In the genomic region with DNA sequence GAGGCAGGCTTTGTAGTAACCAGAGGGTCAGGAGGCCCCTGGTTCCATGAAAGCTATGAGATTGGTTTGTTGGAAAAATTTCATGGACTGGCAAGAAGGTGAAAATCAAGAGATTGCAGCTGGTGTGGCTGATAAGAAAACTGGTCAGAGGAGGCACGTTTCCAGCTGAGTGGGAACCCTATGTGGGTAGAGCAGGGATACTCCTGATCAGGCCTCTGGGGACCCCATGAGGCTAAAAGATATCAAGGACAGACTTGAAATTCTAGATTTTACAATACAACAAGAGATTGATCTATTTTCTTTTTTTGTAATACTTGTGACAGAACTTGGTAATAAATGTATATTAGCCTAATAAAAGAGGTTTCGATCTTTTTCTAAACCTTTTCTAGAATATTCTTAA, we compare ENCODE assay signal across 27 cellular contexts.
DNase-seq lines count a peak whose midpoint lies in the region; ATAC-seq and TF ChIP-seq lines count a peak whose summit lies in the region.
"Had no signal": no experiment of that assay in that cellular context is flagged by ENCODE, and none has a peak within 500 bp of the region (broad histone marks: within the 10 kb centered on the region; RNA-seq: fewer than 3 reads in every experiment).

No MANE protein-coding gene starts in this region.

- peaks cover 7 to 8% of the 10 kb centered on the region in 2 experiments; a peak in 4 of 5 replicates for H3K9me3 Mint-ChIP-seq in H9
- H3K9me3 Mint-ChIP-seq in endodermal cell: peaks cover 10% of the 10 kb centered on the region
- H3K9me3 Mint-ChIP-seq in neural progenitor cell: peaks cover 10% of the 10 kb centered on the region

- H3K27ac Mint-ChIP-seq in H9: peak overlapping the region in 1 of 3 experiments; percentile 11; a peak in 1 of 7 replicates
- H3K27ac Mint-ChIP-seq in endodermal cell: no peak overlapping the region
- H3K27ac Mint-ChIP-seq in neural progenitor cell: peak overlapping the region; percentile 1
- H3K27ac Mint-ChIP-seq: CD4-positive, alpha-beta T cell; HFFc6 had no signal

- H3K27me3 Mint-ChIP-seq in H9 (ENCODE audit: low read depth): no peaks in the 10 kb centered on the region
- no peaks in the 10 kb centered on the region for H3K27me3 Mint-ChIP-seq in endodermal cell (ENCODE audit: insufficient read depth)
- H3K27me3 Mint-ChIP-seq in neural progenitor cell (ENCODE audit: insufficient read depth, low read depth): peaks cover 3% of the 10 kb centered on the region
- H3K27me3 Mint-ChIP-seq: CD4-positive, alpha-beta T cell had no signal

- no peak overlapping the region for H3K14ac ChIP-seq in H9 (ENCODE audit: insufficient read depth, low read length)

- no peaks in the 10 kb centered on the region for H3F3A ChIP-seq in neural progenitor cell (ENCODE audit: low read depth)

- H3K9ac ChIP-seq in H9 (ENCODE audit: extremely low read depth, insufficient read length, low read length): no peak overlapping the region
- no peak overlapping the region for H3K9ac ChIP-seq in endodermal cell (ENCODE audit: extremely low read depth, low read length, poor library complexity, severe bottlenecking)
- no peak overlapping the region for H3K9ac ChIP-seq in neural progenitor cell
- H3K9ac ChIP-seq: BLaER1 had no signal

- H3K9me3 ChIP-seq in H9 (ENCODE audit: control insufficient read depth, low read depth, low read length): no peaks in the 10 kb centered on the region
- H3K9me3 ChIP-seq in endodermal cell (ENCODE audit: control insufficient read depth, low read length): no peaks in the 10 kb centered on the region
- no peaks in the 10 kb centered on the region for H3K9me3 ChIP-seq in neural progenitor cell (ENCODE audit: low read depth)
- H3K9me3 ChIP-seq: BLaER1, Caco-2, MG63, SJCRH30 had no signal

- H3K4me3 Mint-ChIP-seq in H9: no peak overlapping the region
- H3K4me3 Mint-ChIP-seq in endodermal cell: no peak overlapping the region
- H3K4me3 Mint-ChIP-seq in neural progenitor cell: no peak overlapping the region
- H3K4me3 Mint-ChIP-seq: CD4-positive, alpha-beta T cell; HFFc6 had no signal

- H3K23ac ChIP-seq in H9 (ENCODE audit: insufficient read length, low read depth, low read length): no peak overlapping the region

- H3T11ph ChIP-seq in H9 (ENCODE audit: low read length): no peak overlapping the region

- H4K20me1 ChIP-seq in H9 (ENCODE audit: control insufficient read depth, insufficient read depth, insufficient read length) (no peaks in the 10 kb centered on the region), neural progenitor cell (ENCODE audit: low read depth) (no peaks in the 10 kb centered on the region)
- H4K20me1 ChIP-seq: BLaER1 had no signal

- H3K4me1 ChIP-seq in H9 (ENCODE audit: insufficient read depth, low read length) (no peaks in the 10 kb centered on the region), endodermal cell (ENCODE audit: control insufficient read depth, insufficient read depth, low read length) (no peaks in the 10 kb centered on the region), neural progenitor cell (no peaks in the 10 kb centered on the region)
- H3K4me1 ChIP-seq: BLaER1, Caco-2, SJCRH30 had no signal

- no peaks in the 10 kb centered on the region for H3K23me2 ChIP-seq in H9 (ENCODE audit: insufficient read length, low read depth, low read length, poor library complexity, severe bottlenecking)

- H2BK120ac ChIP-seq in H9 (ENCODE audit: low read depth, low read length, poor library complexity, severe bottlenecking): no peak overlapping the region

- no peak overlapping the region for H2BK12ac ChIP-seq in H9 (ENCODE audit: insufficient read length, low read depth, low read length)

- no peak overlapping the region for H2BK20ac ChIP-seq in H9 (ENCODE audit: low read depth, low read length, poor library complexity, severe bottlenecking)

- H3K4me3 ChIP-seq in endodermal cell (ENCODE audit: low read length): no peak overlapping the region
- no peak overlapping the region for H3K4me3 ChIP-seq in neural progenitor cell
- H3K4me3 ChIP-seq: BLaER1, K562, MG63, SJCRH30 had no signal

- no peak overlapping the region for H4K5ac ChIP-seq in H9 (ENCODE audit: insufficient read length, low read depth, low read length)

- H3K36me3 Mint-ChIP-seq in H9 (ENCODE audit: insufficient read depth in 1 of 3, low read depth in 3 of 3) (peaks cover 4 to 12% (median 4%) of the 10 kb centered on the region in 3 experiments; a peak in 6 of 7 replicates), endodermal cell (ENCODE audit: low read depth) (peaks cover 3% of the 10 kb centered on the region), neural progenitor cell (no peaks in the 10 kb centered on the region)

- DNase-seq in DMS 273 (lab: John Stamatoyannopoulos, UW; ENCODE audit: unreplicated experiment) (peak; percentile 38), DMS 273 treated with DMSO at 0.1 percent for 48 hours (lab: John Stamatoyannopoulos, UW) (no peak), H9 (peak; percentile 28), endodermal cell (peak; percentile 53), neural progenitor cell (ENCODE audit: low spot score) (peak; percentile 30)
- DNase-seq in activated naive CD4-positive, alpha-beta T cell (lab: John Stamatoyannopoulos, UW): no peak
- DNase-seq: ACHN; Caco-2; CD4-positive, alpha-beta T cell; DMS153; GF-D8; HFFc6; MG63; NCI-H1048; NCI-H1417 treated with DMSO at 0.1 percent for 48 hours; NCI-H187 treated with DMSO at 0.1 percent for 48 hours; NCI-H2107; NCI-H226; NCI-H510A treated with DMSO at 0.1 percent for 48 hours; NCI-H748 treated with DMSO at 0.1 percent for 48 hours had no signal

- no peaks in the 10 kb centered on the region for H3K79me1 ChIP-seq in H9 (ENCODE audit: insufficient read depth, low read depth, low read length, poor library complexity, severe bottlenecking)

- H3K4me1 Mint-ChIP-seq in H9 (peaks cover 5 to 6% of the 10 kb centered on the region in 2 experiments), endodermal cell (no peaks in the 10 kb centered on the region), neural progenitor cell (no peaks in the 10 kb centered on the region)

- H3K36me3 ChIP-seq in endodermal cell (ENCODE audit: control insufficient read depth, insufficient read depth, low read length) (no peaks in the 10 kb centered on the region), neural progenitor cell (no peaks in the 10 kb centered on the region)
- H3K36me3 ChIP-seq: BLaER1, MG63, SJCRH30 had no signal

- no peak overlapping the region for H3K4ac ChIP-seq in H9 (ENCODE audit: low read depth, low read length)

- no peak overlapping the region for H3K4me2 ChIP-seq in H9 (ENCODE audit: insufficient read depth, insufficient read length, low read length)
- H3K4me2 ChIP-seq in neural progenitor cell: no peak overlapping the region
- H3K4me2 ChIP-seq: BLaER1 had no signal

- ATAC-seq in HG03025 (IDR thresholded peaks at IDR 0.05; ENCODE audit: low FRiP score, unreplicated experiment) (no peak), HG02610 (IDR thresholded peaks at IDR 0.05; ENCODE audit: unreplicated experiment) (no peak)
- ATAC-seq: HepG2, K562 had no signal

- H3K27me3 ChIP-seq in H9 (ENCODE audit: insufficient read depth, low read length): no peaks in the 10 kb centered on the region
- no peaks in the 10 kb centered on the region for H3K27me3 ChIP-seq in endodermal cell (ENCODE audit: control insufficient read depth, insufficient read depth, low read length, poor library complexity, severe bottlenecking)
- H3K27me3 ChIP-seq in neural progenitor cell: no peaks in the 10 kb centered on the region
- H3K27me3 ChIP-seq: BLaER1, MG63, SJCRH30 had no signal

- no CpG with 5 or more reads among the region's 2 CpGs for WGBS in H9 (ENCODE audit: extremely low coverage, insufficient read length, low lambda C conversion rate)
- WGBS in endodermal cell (ENCODE audit: insufficient coverage in 1 of 2, insufficient read length in 1 of 2), 2 experiments: 62% methylated on average over 1 of the region's 2 CpGs; no CpG with 5 or more reads in 1 of the 2 experiments

- H2BK15ac ChIP-seq in H9 (ENCODE audit: low read depth, low read length): no peak overlapping the region

- no peak overlapping the region for H3K18ac ChIP-seq in H9 (ENCODE audit: insufficient read length, low read depth, low read length)

- H4K8ac ChIP-seq in H9 (replicated peaks; ENCODE audit: insufficient read length, low read depth, low read length): no peak overlapping the region

- H3K79me2 ChIP-seq in H9 (ENCODE audit: insufficient read depth, low read length): no peaks in the 10 kb centered on the region
- H3K79me2 ChIP-seq in neural progenitor cell (ENCODE audit: low read depth): no peaks in the 10 kb centered on the region

- H4K91ac ChIP-seq in H9 (ENCODE audit: insufficient read length, low read depth, low read length): no peak overlapping the region

- TF ChIP-seq CTCF in H9 (conservative IDR thresholded peaks at IDR 0.05) (peak; percentile 59; the same call in 2 of the 3 replicates), endodermal cell (conservative IDR thresholded peaks at IDR 0.05) (peak; percentile 61), neural progenitor cell (IDR thresholded peaks at IDR 0.05) (peak; percentile 32)

- H2AFZ ChIP-seq in H9 (ENCODE audit: low read length) (peak overlapping the region; percentile 15), neural progenitor cell (replicated peaks) (peak overlapping the region; percentile 57)

- H3K27ac ChIP-seq in H9 (ENCODE audit: insufficient read length, low read depth, low read length): no peak overlapping the region
- H3K27ac ChIP-seq in endodermal cell (ENCODE audit: low read depth, low read length): no peak overlapping the region
- no peak overlapping the region for H3K27ac ChIP-seq in neural progenitor cell
- H3K27ac ChIP-seq: 22Rv1, BLaER1, SJCRH30 had no signal

- H2BK5ac ChIP-seq in H9 (ENCODE audit: insufficient read length, low read length): no peak overlapping the region

- H2AK5ac ChIP-seq in H9 (ENCODE audit: insufficient read length, low read length): no peak overlapping the region

- no peak overlapping the region for H3K56ac ChIP-seq in H9 (ENCODE audit: insufficient read length, low read depth, low read length)

Comparison
In these comparisons a context has a peak if more than half of its experiments do, and no peak if none do; other contexts are left out.
1. DNase-seq: peak in DMS 273 (single experiment), H9 (single experiment), endodermal cell (single experiment) and neural progenitor cell (single experiment); none in DMS 273 treated with DMSO at 0.1 percent for 48 hours (single experiment) and activated naive CD4-positive, alpha-beta T cell (0 of 4).
2. Peak in every context shown above with its lines, with median percentiles within 50 percentile points of each other: CTCF ChIP-seq.